10 cellular contexts compared by ENCODE assay signal in the genomic region with DNA sequence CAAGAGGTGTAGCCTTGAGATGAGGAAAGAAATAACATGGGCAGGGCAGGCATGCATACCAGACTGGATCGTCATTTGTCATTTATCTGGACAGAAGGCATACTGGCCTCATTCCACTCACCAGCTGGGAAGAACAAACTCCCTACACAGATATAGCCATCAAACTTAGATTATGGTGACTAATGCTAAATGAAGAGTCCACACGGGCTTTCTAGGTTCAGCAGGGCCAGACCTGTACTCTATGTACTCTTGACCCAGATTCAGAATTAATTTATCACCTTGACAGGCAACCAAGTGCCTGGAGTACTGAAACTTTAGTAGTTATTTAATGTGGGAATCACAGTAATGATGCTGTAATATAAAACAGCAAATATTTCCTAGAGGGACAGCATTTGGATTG. TPM values are rescaled to one million over a fixed set of nuclear protein-coding genes. Genes with fewer than 3 reads are reported as not detected.
A peak's percentile ranks its signal among the peaks of the same experiment; 100 is the strongest.
DNase-seq lines count a peak whose midpoint lies in the region; FAIRE-seq and TF ChIP-seq lines count a peak whose summit lies in the region.
"Had no signal": no experiment of that assay in that cellular context is flagged by ENCODE, and none has a peak within 500 bp of the region (broad histone marks: within the 10 kb centered on the region; RNA-seq: fewer than 3 reads in every experiment).

No MANE protein-coding gene starts in this region.

- no peak overlapping the region for H3K4me3 ChIP-seq in fibroblast of pulmonary artery (replicated peaks; ENCODE audit: low read depth, low read length)
- H3K4me3 ChIP-seq in kidney (ENCODE audit: low read length in 2 of 2): no peak overlapping the region

- H3K4me1 ChIP-seq in kidney (ENCODE audit: control insufficient read depth in 1 of 2, insufficient read depth in 1 of 2, low read depth in 1 of 2, low read length in 2 of 2): peaks cover 6 to 9% of the 10 kb centered on the region in 2 donors

- H3K36me3 ChIP-seq in kidney (ENCODE audit: control insufficient read depth in 1 of 2, insufficient read depth in 2 of 2, low read length in 2 of 2): no peaks in the 10 kb centered on the region

- no peak overlapping the region for H3K4me3 Mint-ChIP-seq in CD14-positive monocyte
- H3K4me3 Mint-ChIP-seq: activated naive CD8-positive, alpha-beta T cell treated with anti-CD3 and anti-CD28 coated beads for 36 hours had no signal

- H3K27ac ChIP-seq in kidney (ENCODE audit: low read depth in 2 of 2, low read length in 2 of 2): no peak overlapping the region
- H3K27ac ChIP-seq: KMS-11 had no signal

- peaks cover 0 to 2% (median 0%) of the 10 kb centered on the region in 3 donors for H3K27me3 Mint-ChIP-seq in CD14-positive monocyte (ENCODE audit: low read depth in 3 of 3)
- H3K27me3 Mint-ChIP-seq: activated naive CD8-positive, alpha-beta T cell treated with anti-CD3 and anti-CD28 coated beads for 36 hours had no signal

- TF ChIP-seq CTCF in fibroblast of pulmonary artery (IDR thresholded peaks at IDR 0.05; ENCODE audit: low read length, missing control alignments): no peak
- TF ChIP-seq CTCF in CD14-positive monocyte (IDR thresholded peaks at IDR 0.05): no peak
- no peak for TF ChIP-seq CTCF in kidney (IDR thresholded peaks at IDR 0.05; ENCODE audit: borderline replicate concordance, extremely low read depth, insufficient read depth)

- H3K27ac Mint-ChIP-seq in CD14-positive monocyte: no peak overlapping the region
- H3K27ac Mint-ChIP-seq: activated naive CD8-positive, alpha-beta T cell treated with anti-CD3 and anti-CD28 coated beads for 36 hours had no signal

- no peak overlapping the region for H3K9ac ChIP-seq in kidney (ENCODE audit: low read length in 2 of 2)
- H3K9ac ChIP-seq: KMS-11 had no signal

- peaks cover 9% of the 10 kb centered on the region for H3K4me1 Mint-ChIP-seq in CD14-positive monocyte
- H3K4me1 Mint-ChIP-seq: activated naive CD8-positive, alpha-beta T cell treated with anti-CD3 and anti-CD28 coated beads for 36 hours had no signal

- peak; percentile 93 for FAIRE-seq in RCC 7860 (lab: Jason Lieb, UNC)
- no peak for FAIRE-seq in kidney (lab: Jason Lieb, UNC)

- H3K36me3 Mint-ChIP-seq in CD14-positive monocyte: no peaks in the 10 kb centered on the region
- H3K36me3 Mint-ChIP-seq: activated naive CD8-positive, alpha-beta T cell treated with anti-CD3 and anti-CD28 coated beads for 36 hours had no signal

- intact Hi-C loops in CD14-positive monocyte (cut with micrococcal nuclease) (no loop called here), kidney (cut with DNase I) (no loop called here)

- H3K9me3 ChIP-seq in kidney (ENCODE audit: control insufficient read depth in 1 of 2, low read length in 2 of 2): no peaks in the 10 kb centered on the region

- DNase-seq in ELR (ENCODE audit: low read depth): peak; percentile 94
- DNase-seq in RCC 7860 (ENCODE audit: low spot score): peak; percentile 89
- DNase-seq in fibroblast of pulmonary artery (ENCODE audit: low read depth): peak; percentile 87
- DNase-seq in pons (ENCODE audit: low spot score): peak; percentile 45
- no peak for DNase-seq in CD14-positive monocyte (ENCODE audit: low spot score)
- DNase-seq in NCI-H1694 treated with DMSO at 0.1 percent for 48 hours (lab: John Stamatoyannopoulos, UW): no peak
- DNase-seq in kidney: no peak
- DNase-seq in effector CD4-positive, alpha-beta T cell: no peak
- DNase-seq: activated naive CD8-positive, alpha-beta T cell treated with anti-CD3 and anti-CD28 coated beads for 36 hours had no signal

- no peaks in the 10 kb centered on the region for H3K9me3 Mint-ChIP-seq in CD14-positive monocyte
- H3K9me3 Mint-ChIP-seq: activated naive CD8-positive, alpha-beta T cell treated with anti-CD3 and anti-CD28 coated beads for 36 hours had no signal

RNA-seq across cellular contexts. Expression of gene SCHIP1, which starts 15.3 kb away (rescaled TPM):
- polyA plus RNA-seq in CD14-positive monocyte (not detected), kidney (ENCODE audit: insufficient read depth, low read depth, low replicate concordance) (9.4 TPM)
- 4.9 TPM for total RNA-seq in kidney
- total RNA-seq: activated naive CD8-positive, alpha-beta T cell treated with anti-CD3 and anti-CD28 coated beads for 36 hours had no signal

Comparison
In these comparisons a context has a peak if more than half of its experiments do, and no peak if none do; other contexts are left out.
1. DNase-seq: peak in ELR (single experiment), RCC 7860 (single experiment), fibroblast of pulmonary artery (single experiment) and pons (single experiment); none in CD14-positive monocyte (single experiment), NCI-H1694 treated with DMSO at 0.1 percent for 48 hours (single experiment), kidney (single experiment) and effector CD4-positive, alpha-beta T cell (single experiment).
2. RNA of gene SCHIP1, which starts 15.3 kb away (polyA plus RNA-seq): 9.4 TPM in kidney (single experiment); not detected in CD14-positive monocyte; every median in the first group is over 10 times any median in the second.